Comparison of ENCODE assay signal across 1 cellular context in genomic region chr2:120180066-120180465, GRCh38.
TF ChIP-seq lines count a peak whose summit lies in the region.

No MANE protein-coding gene starts in this region.

TF ChIP-seq in WTC11, 78 proteins besides CTCF, POLR2A, EP300 and RAD21 (continued from another document):
- TF ChIP-seq ZNF532 (CRISPR knock-in tag; IDR thresholded peaks at IDR 0.05; ENCODE audit: borderline replicate concordance) = no peak
- no peak for TF ChIP-seq EMX1 (CRISPR knock-in tag; IDR thresholded peaks at IDR 0.05)
- no peak for TF ChIP-seq CBFB (CRISPR knock-in tag; IDR thresholded peaks at IDR 0.05; ENCODE audit: low read depth)
- no peak for TF ChIP-seq USF2 (CRISPR knock-in tag; IDR thresholded peaks at IDR 0.05)
- no peak for TF ChIP-seq NFATC4 (CRISPR knock-in tag; IDR thresholded peaks at IDR 0.05)
- no peak for TF ChIP-seq TP53 (CRISPR knock-in tag; IDR thresholded peaks at IDR 0.05)
TF ChIP-seq in WTC11: peak in this region for 0.
